ENCODE assay signal across 8 cellular contexts in genomic region chr6:11711644-11711993, GRCh38.
A peak's percentile ranks its signal among the peaks of the same experiment; 100 is the strongest.
DNase-seq lines count a peak whose midpoint lies in the region; ATAC-seq and TF ChIP-seq lines count a peak whose summit lies in the region.

No MANE protein-coding gene starts in this region.

- in situ Hi-C loops in GM13976 (cut with MboI; ENCODE audit: low sequenced_read_pairs, unreplicated experiment) = loop anchor here (25.0 kb wide), 1 partner anchor 301 kb away; the partner anchor contains the start of gene HIVEP1

- peak; percentile 42 for ATAC-seq in HG03280 (IDR thresholded peaks at IDR 0.05; ENCODE audit: unreplicated experiment)

- DNase-seq in GM13976 (ENCODE audit: low spot score) (peak; percentile 58), superior temporal gyrus (ENCODE audit: extremely low spot score) (no peak), HuH-7 (ENCODE audit: low spot score) (no peak), posterior vena cava (ENCODE audit: low spot score) (no peak), NCI-H82 (lab: John Stamatoyannopoulos, UW) (no peak)
- peak; percentile 88 for DNase-seq in activated effector memory CD4-positive, alpha-beta T cell treated with anti-CD3 and anti-CD28 coated beads, Interleukin-2, amount 50 U/mL, for 16 hours
- peak; percentile 66 for DNase-seq in stimulated activated CD4-positive, alpha-beta T cell treated with anti-CD3 and anti-CD28 coated beads, Interleukin-12 subunit alpha, Interleukin-12 subunit beta, amount 100 ng/mL, for 4 hours

- TF ChIP-seq CTCF in GM13976 (IDR thresholded peaks at IDR 0.05; ENCODE audit: borderline replicate concordance, control extremely low read depth, extremely low read depth, insufficient read depth, missing control alignments) = no peak

- intact Hi-C loops in posterior vena cava (cut with DNase I) = no loop called here

Comparison
In these comparisons a context has a peak if more than half of its experiments do, and no peak if none do; other contexts are left out.
1. DNase-seq: peak in GM13976 (single experiment), activated effector memory CD4-positive, alpha-beta T cell treated with anti-CD3 and anti-CD28 coated beads, Interleukin-2, amount 50 U/mL, for 16 hours (single experiment) and stimulated activated CD4-positive, alpha-beta T cell treated with anti-CD3 and anti-CD28 coated beads, Interleukin-12 subunit alpha, Interleukin-12 subunit beta, amount 100 ng/mL, for 4 hours (single experiment); none in superior temporal gyrus (single experiment), HuH-7 (single experiment), posterior vena cava (single experiment) and NCI-H82 (single experiment).